9 cellular contexts compared by ENCODE assay signal in genomic region chr21:28754127-28754611, GRCh38.
DNase-seq lines count a peak whose midpoint lies in the region; ATAC-seq and TF ChIP-seq lines count a peak whose summit lies in the region.
"Had no signal": no experiment of that assay in that cellular context is flagged by ENCODE, and none has a peak within 500 bp of the region (broad histone marks: within the 10 kb centered on the region; RNA-seq: fewer than 3 reads in every experiment).

No MANE protein-coding gene starts in this region.

- H3K36me3 ChIP-seq in muscle layer of colon (ENCODE audit: insufficient read depth, low read length), result no peaks in the 10 kb centered on the region
- H3K36me3 ChIP-seq in upper lobe of right lung, result no peaks in the 10 kb centered on the region

- H3K9me3 ChIP-seq in muscle layer of colon (ENCODE audit: low read length) (no peaks in the 10 kb centered on the region), upper lobe of right lung (no peaks in the 10 kb centered on the region)

- TF ChIP-seq CTCF in fibroblast of the aortic adventitia (IDR thresholded peaks at IDR 0.05; ENCODE audit: insufficient read depth, low read length) (no peak), upper lobe of right lung (IDR thresholded peaks at IDR 0.05) (no peak)

- ATAC-seq in upper lobe of right lung, result peak; percentile 60
- no peak for ATAC-seq in HG02763 (IDR thresholded peaks at IDR 0.05; ENCODE audit: unreplicated experiment)
- ATAC-seq in HG03108 (IDR thresholded peaks at IDR 0.05; ENCODE audit: unreplicated experiment), result no peak

- H3K27ac ChIP-seq in muscle layer of colon (ENCODE audit: low read depth, low read length) (peak overlapping the region; percentile 38), upper lobe of right lung (peak overlapping the region; percentile 49)

- H3K9ac ChIP-seq in muscle layer of colon (ENCODE audit: low read length), result peak overlapping the region; percentile 25

- H3K4me1 ChIP-seq in muscle layer of colon (ENCODE audit: insufficient read depth, low read length) (peaks cover 21% of the 10 kb centered on the region), upper lobe of right lung (peaks cover 5% of the 10 kb centered on the region)

- DNase-seq in NCI-H226, result peak; percentile 76
- DNase-seq in fibroblast of the aortic adventitia (ENCODE audit: low read depth), result peak; percentile 99
- DNase-seq in upper lobe of right lung, result no peak
- DNase-seq in GM19238 (ENCODE audit: insufficient read length, low spot score), result no peak
- no peak for DNase-seq in NCI-H2196 treated with DMSO at 0.1 percent for 48 hours (lab: John Stamatoyannopoulos, UW; ENCODE audit: unreplicated experiment)
- DNase-seq: DND-41 had no signal

- H3K27me3 ChIP-seq in muscle layer of colon (ENCODE audit: control insufficient read depth in 1 of 2, insufficient read depth in 2 of 2, low read length in 2 of 2) (no peaks in the 10 kb centered on the region), upper lobe of right lung (no peaks in the 10 kb centered on the region)

- intact Hi-C loops in upper lobe of right lung (cut with DNase I), result no loop called here

- H3K4me3 ChIP-seq in fibroblast of the aortic adventitia (ENCODE audit: low read depth, low read length), result no peak overlapping the region
- H3K4me3 ChIP-seq in muscle layer of colon (ENCODE audit: low read depth in 1 of 2, low read length in 2 of 2), result peak overlapping the region; percentile 12
- no peak overlapping the region for H3K4me3 ChIP-seq in upper lobe of right lung

Comparison
In these comparisons a context has a peak if more than half of its experiments do, and no peak if none do; other contexts are left out.
1. DNase-seq: peak in NCI-H226 (single experiment) and fibroblast of the aortic adventitia (single experiment); none in upper lobe of right lung (single experiment), GM19238 (single experiment) and NCI-H2196 treated with DMSO at 0.1 percent for 48 hours (single experiment).
2. H3K4me3 ChIP-seq: peak in muscle layer of colon (2 of 2); none in fibroblast of the aortic adventitia (single experiment) and upper lobe of right lung (single experiment).